Comparison of ENCODE assay signal across 8 cellular contexts in genomic region chr20:35619196-35620095, GRCh38.
DNase-seq lines count a peak whose midpoint lies in the region; ATAC-seq lines count a peak whose summit lies in the region.

No MANE protein-coding gene starts in this region.

- no peaks in the 10 kb centered on the region for H3K36me3 Mint-ChIP-seq in memory B cell

- H3K4me3 Mint-ChIP-seq in memory B cell = peak overlapping the region; percentile 93

- H3K4me1 Mint-ChIP-seq in memory B cell = peaks cover 20% of the 10 kb centered on the region

- DNase-seq in NCI-H1417 (lab: John Stamatoyannopoulos, UW) = peak; percentile 73 to 86 (median 82)
- no peak for DNase-seq in NCI-H1417 treated with DMSO at 0.1 percent for 48 hours (lab: John Stamatoyannopoulos, UW)
- peak; percentile 90 for DNase-seq in NCI-H510A (lab: John Stamatoyannopoulos, UW)
- peak; percentile 77 for DNase-seq in activated CD4-positive, alpha-beta T cell treated with anti-CD3 and anti-CD28 coated beads, Interleukin-2, amount 50 U/mL, for 1 hour
- peak; percentile 92 for DNase-seq in ecto neural progenitor cell (ENCODE audit: low spot score)
- peak; percentile 81 to 83 for DNase-seq in memory B cell (ENCODE audit: low spot score in 2 of 2)
- DNase-seq in stimulated activated CD8-positive, alpha-beta memory T cell treated with anti-CD3 and anti-CD28 coated beads, Interleukin-12 subunit alpha, Interleukin-12 subunit beta, amount 100 ng/mL, for 24 hours (ENCODE audit: extremely low read depth) = peak; percentile 57

- H3K9me3 Mint-ChIP-seq in memory B cell = no peaks in the 10 kb centered on the region

- peak overlapping the region; percentile 62 for H3K27ac Mint-ChIP-seq in memory B cell

- ATAC-seq in HG03097 (IDR thresholded peaks at IDR 0.05; ENCODE audit: low FRiP score, unreplicated experiment) (peak; percentile 30), memory B cell (ENCODE audit: low read depth) (peak; percentile 40)

- H3K27me3 Mint-ChIP-seq in memory B cell = no peaks in the 10 kb centered on the region
